Comparison of ENCODE assay signal across 23 cellular contexts in genomic region chr10:71338728-71339495, GRCh38. TPM values are rescaled to one million over a fixed set of nuclear protein-coding genes. Genes with fewer than 3 reads are reported as not detected.
DNase-seq lines count a peak whose midpoint lies in the region; ATAC-seq and TF ChIP-seq lines count a peak whose summit lies in the region.
"Had no signal": no experiment of that assay in that cellular context is flagged by ENCODE, and none has a peak within 500 bp of the region (broad histone marks: within the 10 kb centered on the region; RNA-seq: fewer than 3 reads in every experiment).

No MANE protein-coding gene starts in this region.

- no peaks in the 10 kb centered on the region for H3K36me3 ChIP-seq in PC-3 (ENCODE audit: low read depth, low read length)
- no peaks in the 10 kb centered on the region for H3K36me3 ChIP-seq in trophoblast cell (ENCODE audit: control insufficient read depth in 1 of 2, insufficient read depth in 2 of 2, low read length in 2 of 2)

- H2BK120ac ChIP-seq in trophoblast cell (ENCODE audit: insufficient read depth, low read length, poor library complexity): peak overlapping the region; percentile 83

- H3K4ac ChIP-seq in trophoblast cell (ENCODE audit: low read depth, low read length): no peak overlapping the region

- H3K4me2 ChIP-seq in PC-3 (ENCODE audit: low read length) (0 out of 2 replicates have a peak overlapping the region, but pooled peaks have one; percentile 5), trophoblast cell (ENCODE audit: low read length) (no peak overlapping the region)

- H3K27ac ChIP-seq in PC-3 (ENCODE audit: low read length) (peak overlapping the region; percentile 45), trophoblast cell (ENCODE audit: low read depth, low read length) (peak overlapping the region; percentile 84)
- H3K27ac ChIP-seq: 22Rv1, left ventricle myocardium inferior, psoas muscle, sigmoid colon, upper lobe of left lung had no signal

- peak overlapping the region; percentile 60 for H4K91ac ChIP-seq in trophoblast cell (ENCODE audit: low read depth, low read length)

- no TSS peak for BruUV-seq in PC-3 (replicated peaks; lab: Mats Ljungman, UMichigan)

- peaks cover 20% of the 10 kb centered on the region for H3K79me1 ChIP-seq in trophoblast cell (ENCODE audit: low read length)

- peak overlapping the region; percentile 82 for H2BK12ac ChIP-seq in trophoblast cell (ENCODE audit: low read length)

- H3K9me2 ChIP-seq in PC-3 (replicated peaks; ENCODE audit: low read length): no peaks in the 10 kb centered on the region

- no peak overlapping the region for H4K12ac ChIP-seq in trophoblast cell (ENCODE audit: low read depth, low read length)

- H4K8ac ChIP-seq in trophoblast cell (ENCODE audit: low read depth, low read length): peak overlapping the region; percentile 21

- no peak overlapping the region for H3K23ac ChIP-seq in trophoblast cell (ENCODE audit: low read length)

- H3K79me2 ChIP-seq in PC-3 (ENCODE audit: low read length) (no peaks in the 10 kb centered on the region), trophoblast cell (ENCODE audit: control insufficient read depth, insufficient read depth, low read length, poor library complexity) (peaks cover 6% of the 10 kb centered on the region)

- DNase-seq in DMS53 (lab: John Stamatoyannopoulos, UW): peak; percentile 37
- DNase-seq in DMS53 treated with DMSO at 0.1 percent for 48 hours (lab: John Stamatoyannopoulos, UW; ENCODE audit: unreplicated experiment): no peak
- peak; percentile 38 for DNase-seq in PC-3
- peak; percentile 43 to 63 for DNase-seq in erythroblast (lab: John Stamatoyannopoulos, UW)
- DNase-seq in trophoblast cell: peak; percentile 93 to 95
- DNase-seq in NCI-H2081 (lab: John Stamatoyannopoulos, UW): no peak
- DNase-seq: activated CD4-positive, alpha-beta T cell treated with anti-CD3 and anti-CD28 coated beads for 4 hours; activated CD8-positive, alpha-beta T cell treated with anti-CD3 and anti-CD28 coated beads, Interleukin-2, amount 10 ng/mL, durations not matched to agents 7 days and 5 days; activated naive CD4-positive, alpha-beta T cell treated with anti-CD3 and anti-CD28 coated beads for 36 hours; cerebellar nuclear complex; DND-41; IMR-90; left ventricle myocardium inferior; NCI-H1436 treated with DMSO at 0.1 percent for 48 hours; occipital lobe; psoas muscle; sigmoid colon; stimulated activated CD4-positive, alpha-beta T cell treated with anti-CD3 and anti-CD28 coated beads, Interleukin-4, amount 100 ng/mL, for 24 hours; T-helper 2 cell had no signal

- H3F3A ChIP-seq in PC-3 (ENCODE audit: low read length, unreplicated experiment): no peaks in the 10 kb centered on the region

- no peaks in the 10 kb centered on the region for H4K20me1 ChIP-seq in PC-3 (ENCODE audit: low read length)

- POLR2A ChIA-PET in PC-3 (lab: Charles Lee; ENCODE audit: unreplicated experiment): no interaction called here

- peak overlapping the region; percentile 82 for H3K14ac ChIP-seq in trophoblast cell (ENCODE audit: low read length)

- no peak for TF ChIP-seq CTCF in PC-3 (conservative IDR thresholded peaks at IDR 0.05; ENCODE audit: low read depth, low read length)

- H3K9ac ChIP-seq in PC-3 (ENCODE audit: low read length) (no peak overlapping the region), trophoblast cell (ENCODE audit: low read length) (no peak overlapping the region)

- H2BK5ac ChIP-seq in trophoblast cell (ENCODE audit: low read depth, low read length, poor library complexity): peak overlapping the region; percentile 29

- ATAC-seq in PC-3 (peak; percentile 45), HG03354 (IDR thresholded peaks at IDR 0.05; ENCODE audit: poor library complexity, severe bottlenecking, unreplicated experiment) (no peak), HG03025 (IDR thresholded peaks at IDR 0.05; ENCODE audit: low FRiP score, unreplicated experiment) (no peak)
- ATAC-seq: activated CD8-positive, alpha-beta T cell treated with anti-CD3 and anti-CD28 coated beads, Interleukin-2, amount 10 ng/mL, durations not matched to agents 7 days and 5 days; psoas muscle had no signal

- intact Hi-C loops in PC-3 (cut with micrococcal nuclease): no loop called here

- H3K27me3 ChIP-seq in PC-3 (ENCODE audit: low read length) (no peaks in the 10 kb centered on the region), trophoblast cell (ENCODE audit: insufficient read depth, low read length) (no peaks in the 10 kb centered on the region)
- H3K27me3 ChIP-seq: sigmoid colon, upper lobe of left lung had no signal

- no peaks in the 10 kb centered on the region for H3K9me3 ChIP-seq in PC-3 (ENCODE audit: low read length)
- no peaks in the 10 kb centered on the region for H3K9me3 ChIP-seq in trophoblast cell (ENCODE audit: insufficient read depth, low read depth, low read length)
- H3K9me3 ChIP-seq: left ventricle myocardium inferior, psoas muscle, sigmoid colon, upper lobe of left lung had no signal

- H2AFZ ChIP-seq in PC-3 (ENCODE audit: low read length): no peak overlapping the region
- H2AFZ ChIP-seq in trophoblast cell (ENCODE audit: insufficient read depth, low read length, poor library complexity): no peak overlapping the region

- peak overlapping the region; percentile 73 for H3K18ac ChIP-seq in trophoblast cell (ENCODE audit: low read length)

- H3K4me1 ChIP-seq in PC-3 (ENCODE audit: insufficient read depth, low read length) (peaks cover 39% of the 10 kb centered on the region), trophoblast cell (ENCODE audit: control insufficient read depth in 1 of 2, insufficient read depth in 2 of 2, low read length in 2 of 2) (peaks cover 37 to 40% of the 10 kb centered on the region in 2 experiments)
- H3K4me1 ChIP-seq: left ventricle myocardium inferior, psoas muscle had no signal

- CTCF ChIA-PET in PC-3 (lab: Charles Lee): interaction anchor here (0.5 kb wide), 1 partner anchor 130 kb away, joined by 3 read pairs; no protein-coding TSS in a partner anchor

- peak overlapping the region; percentile 63 for H2AK5ac ChIP-seq in trophoblast cell (ENCODE audit: low read length)

- H3K4me3 ChIP-seq in PC-3 (ENCODE audit: low read length) (no peak overlapping the region), trophoblast cell (ENCODE audit: low read depth, low read length) (no peak overlapping the region)
- H3K4me3 ChIP-seq: left ventricle myocardium inferior, psoas muscle, sigmoid colon, upper lobe of left lung had no signal

- no CpG with 5 or more reads among the region's 13 CpGs for WGBS in trophoblast cell (ENCODE audit: extremely low coverage, insufficient coverage, insufficient read length)

- no peak for TF ChIP-seq POLR2A in erythroblast (IDR thresholded peaks at IDR 0.05; ENCODE audit: low read length)

RNA-seq across cellular contexts. Expression of gene SLC29A3, which starts 19.9 kb away (rescaled TPM):
- total RNA-seq in PC-3 (2014; rRNA removed): 3.9 and 4.4 TPM in 2 replicates
- 6.4 and 6.8 TPM in 2 replicates for polyA plus RNA-seq in trophoblast cell (2013)

RNA-seq across cellular contexts. Expression of gene CDH23, which starts 57.8 kb away (rescaled TPM):
- not detected in 2 replicates for total RNA-seq in PC-3 (2014; rRNA removed)
- polyA plus RNA-seq in trophoblast cell (2013): 0.07 and 0.10 TPM in 2 replicates

Comparison
In these comparisons a context has a peak if more than half of its experiments do, and no peak if none do; other contexts are left out.
1. DNase-seq: peak in DMS53 (single experiment), PC-3 (single experiment), erythroblast (2 of 2) and trophoblast cell (2 of 2); none in DMS53 treated with DMSO at 0.1 percent for 48 hours (single experiment) and NCI-H2081 (0 of 2).